In genomic region chr9:26243298-26243697, GRCh38 we compare ENCODE assay signal across 23 cellular contexts.
"Had no signal": no experiment of that assay in that cellular context is flagged by ENCODE, and none has a peak within 500 bp of the region (broad histone marks: within the 10 kb centered on the region; RNA-seq: fewer than 3 reads in every experiment).

No MANE protein-coding gene starts in this region.

- H3K9me3 ChIP-seq: body of pancreas, gastroesophageal sphincter, heart left ventricle, prostate gland, suprapubic skin had no signal

- ATAC-seq: activated T-cell treated with anti-CD3 and anti-CD28 coated beads, Interleukin-2, amount 50 U/mL, for 4 hours; body of pancreas; esophagus mucosa; gastroesophageal sphincter; heart left ventricle; left lobe of liver; right cardiac atrium; stimulated activated naive CD8-positive, alpha-beta T cell treated with anti-CD3 and anti-CD28 coated beads, Interleukin-15, amount 100 ng/mL, for 72 hours had no signal

- DNase-seq: activated CD4-positive, alpha-beta T cell treated with anti-CD3 and anti-CD28 coated beads, Interleukin-2, amount 10 ng/mL, durations not matched to agents 24 days and 14 days; activated CD4-positive, CD25-positive, alpha-beta regulatory T cell; activated CD8-positive, alpha-beta memory T cell treated with anti-CD3 and anti-CD28 coated beads, Interleukin-2, amount 50 U/mL, for 4 hours; activated effector memory CD4-positive, alpha-beta T cell treated with Interleukin-2 at 50 U/mL for 16 hours; activated naive CD4-positive, alpha-beta T cell treated with anti-CD3 and anti-CD28 coated beads, Interleukin-2, amount 50 U/mL, for 16 hours; activated T-cell treated with anti-CD3 and anti-CD28 coated beads, Interleukin-2, amount 50 U/mL, for 4 hours; body of pancreas; heart left ventricle; kidney; nephron progenitor cell; occipital lobe; right cardiac atrium; stimulated activated CD4-positive, alpha-beta T cell treated with anti-CD3 and anti-CD28 coated beads, Interleukin-4, amount 100 ng/mL, for 1 hour; stimulated activated naive CD8-positive, alpha-beta T cell treated with anti-CD3 and anti-CD28 coated beads, Interleukin-15, amount 100 ng/mL, for 72 hours; trophoblast cell had no signal

- H3K4me1 ChIP-seq: body of pancreas, gastroesophageal sphincter, heart left ventricle, prostate gland, suprapubic skin had no signal

- H3K27ac ChIP-seq: body of pancreas, coronary artery, gastroesophageal sphincter, heart left ventricle, prostate gland, skin epidermis, suprapubic skin had no signal

- H3K27me3 ChIP-seq: body of pancreas, gastroesophageal sphincter, heart left ventricle, suprapubic skin had no signal

- H3K4me3 ChIP-seq: body of pancreas, coronary artery, gastroesophageal sphincter, heart left ventricle, lung, prostate gland, skin epidermis, suprapubic skin had no signal

- H3K36me3 ChIP-seq: gastroesophageal sphincter, heart left ventricle, prostate gland, suprapubic skin had no signal
